Comparison of ENCODE assay signal across 8 cellular contexts in the genomic region with DNA sequence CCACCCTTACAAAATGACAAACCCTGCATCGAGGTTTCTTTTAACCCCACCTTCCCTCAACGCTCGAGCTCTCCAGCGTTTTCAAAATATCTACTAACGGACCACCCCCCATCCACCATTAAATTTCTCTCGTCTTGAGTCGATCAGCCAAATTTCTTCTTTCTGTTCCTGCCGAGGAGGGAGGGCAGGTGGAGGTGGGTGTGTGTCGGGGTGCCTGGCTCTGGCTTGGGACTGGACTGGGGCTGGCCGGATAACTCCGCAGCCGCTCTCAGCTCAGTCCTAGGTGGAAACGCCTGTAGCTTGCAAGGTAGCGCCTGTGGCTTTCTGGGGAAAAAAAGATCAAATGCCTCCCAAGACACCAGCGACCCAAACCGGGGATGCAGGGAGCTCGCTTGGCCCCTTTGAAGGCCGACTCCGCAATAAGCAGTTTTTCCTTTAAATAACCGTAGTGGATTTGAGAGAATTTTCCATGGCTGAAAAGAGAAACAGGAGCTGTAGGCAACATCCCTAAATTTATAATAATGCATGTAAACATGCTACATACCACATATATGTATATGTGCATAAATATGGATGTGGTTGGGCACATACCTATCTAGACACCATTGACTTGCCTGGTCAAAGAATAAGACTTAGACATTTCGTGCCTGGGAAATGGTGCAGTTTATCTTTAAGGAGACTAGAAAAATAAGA. TPM values are rescaled to one million over a fixed set of nuclear protein-coding genes. Genes with fewer than 3 reads are reported as not detected.
DNase-seq lines count a peak whose midpoint lies in the region; ATAC-seq and TF ChIP-seq lines count a peak whose summit lies in the region.

No MANE protein-coding gene starts in this region.

- no peaks in the 10 kb centered on the region for H3K36me3 Mint-ChIP-seq in mesothelial cell of epicardium

- peaks cover 4% of the 10 kb centered on the region for H3K4me1 ChIP-seq in DOHH2 (ENCODE audit: control insufficient read depth, low read length)

- H3K4me3 ChIP-seq in DOHH2 (ENCODE audit: low read length) = peak overlapping the region; percentile 40
- peak overlapping the region; percentile 53 for H3K4me3 ChIP-seq in brain microvascular endothelial cell (ENCODE audit: low read depth, low read length)

- ATAC-seq in GM18520 (IDR thresholded peaks at IDR 0.05; ENCODE audit: unreplicated experiment) = no peak

- H3K27me3 ChIP-seq in DOHH2 (ENCODE audit: control insufficient read depth, low read length) = peaks cover 66% of the 10 kb centered on the region
- peaks cover 42% of the 10 kb centered on the region for H3K27me3 ChIP-seq in brain microvascular endothelial cell (replicated peaks)

- DNase-seq in NCI-H1105 (lab: John Stamatoyannopoulos, UW) = peak; percentile 24
- DNase-seq in brain microvascular endothelial cell = no peak
- no peak for DNase-seq in mesothelial cell of epicardium (ENCODE audit: low spot score in 2 of 2, unreplicated experiment in 2 of 2)
- no peak for DNase-seq in hippocampal formation (lab: John Stamatoyannopoulos, UW)
- DNase-seq in GM10266 (ENCODE audit: extremely low spot score) = no peak
- no peak for DNase-seq in SW 1271 (lab: John Stamatoyannopoulos, UW)

- peaks cover 60% of the 10 kb centered on the region for H3K27me3 Mint-ChIP-seq in mesothelial cell of epicardium (ENCODE audit: low read depth)

- H3K27ac Mint-ChIP-seq in mesothelial cell of epicardium = no peak overlapping the region

- no peaks in the 10 kb centered on the region for H3K9me3 ChIP-seq in DOHH2 (ENCODE audit: control insufficient read depth, insufficient read depth, low read length)

- no peaks in the 10 kb centered on the region for H3K9me3 Mint-ChIP-seq in mesothelial cell of epicardium

- peak overlapping the region; percentile 52 for H3K4me2 ChIP-seq in DOHH2 (ENCODE audit: low read length)

- H3F3A ChIP-seq in DOHH2 (ENCODE audit: control insufficient read depth, insufficient read depth) = no peaks in the 10 kb centered on the region

- no peak overlapping the region for H3K27ac ChIP-seq in DOHH2 (ENCODE audit: low read depth, low read length)
- no peak overlapping the region for H3K27ac ChIP-seq in brain microvascular endothelial cell

- no peaks in the 10 kb centered on the region for H4K20me1 ChIP-seq in DOHH2 (ENCODE audit: control insufficient read depth, insufficient read depth, low read depth, low read length)

- H3K79me2 ChIP-seq in DOHH2 (ENCODE audit: control insufficient read depth, low read length) = no peaks in the 10 kb centered on the region

- no peaks in the 10 kb centered on the region for H3K9me2 ChIP-seq in DOHH2 (replicated peaks; ENCODE audit: control insufficient read depth, low read length)

- no peaks in the 10 kb centered on the region for H3K36me3 ChIP-seq in DOHH2 (ENCODE audit: control insufficient read depth, low read length)
- no peaks in the 10 kb centered on the region for H3K36me3 ChIP-seq in brain microvascular endothelial cell (replicated peaks)

- peak overlapping the region; percentile 65 for H3K4me3 Mint-ChIP-seq in mesothelial cell of epicardium

- peaks cover 17% of the 10 kb centered on the region for H3K4me1 Mint-ChIP-seq in mesothelial cell of epicardium

- in situ Hi-C loops in brain microvascular endothelial cell (cut with HindIII; ENCODE audit: low pct_ligation_motif_present, low sequenced_read_pairs) = no loop called here

- TF ChIP-seq CTCF in DOHH2 (IDR thresholded peaks at IDR 0.05; ENCODE audit: low read depth, low read length, poor library complexity, severe bottlenecking) (no peak), brain microvascular endothelial cell (IDR thresholded peaks at IDR 0.05; ENCODE audit: low read depth, low read length, missing control alignments) (no peak), mesothelial cell of epicardium (IDR thresholded peaks at IDR 0.05; ENCODE audit: unreplicated experiment) (no peak), GM10266 (IDR thresholded peaks at IDR 0.05; ENCODE audit: control insufficient read depth, insufficient read depth, low read depth, missing control alignments) (no peak)

RNA-seq across cellular contexts. Expression of gene TMEM178B, which starts 1.9 kb away (rescaled TPM):
- 0.11 to 0.31 TPM (median 0.16 TPM) in 3 replicates for total RNA-seq in mesothelial cell of epicardium

RNA-seq across cellular contexts. Expression of gene MRPS33, which starts 57.2 kb away (rescaled TPM):
- total RNA-seq in mesothelial cell of epicardium = 41.5 to 42.2 TPM (median 41.6 TPM) in 3 replicates
